17 cellular contexts compared by ENCODE assay signal in the genomic region with DNA sequence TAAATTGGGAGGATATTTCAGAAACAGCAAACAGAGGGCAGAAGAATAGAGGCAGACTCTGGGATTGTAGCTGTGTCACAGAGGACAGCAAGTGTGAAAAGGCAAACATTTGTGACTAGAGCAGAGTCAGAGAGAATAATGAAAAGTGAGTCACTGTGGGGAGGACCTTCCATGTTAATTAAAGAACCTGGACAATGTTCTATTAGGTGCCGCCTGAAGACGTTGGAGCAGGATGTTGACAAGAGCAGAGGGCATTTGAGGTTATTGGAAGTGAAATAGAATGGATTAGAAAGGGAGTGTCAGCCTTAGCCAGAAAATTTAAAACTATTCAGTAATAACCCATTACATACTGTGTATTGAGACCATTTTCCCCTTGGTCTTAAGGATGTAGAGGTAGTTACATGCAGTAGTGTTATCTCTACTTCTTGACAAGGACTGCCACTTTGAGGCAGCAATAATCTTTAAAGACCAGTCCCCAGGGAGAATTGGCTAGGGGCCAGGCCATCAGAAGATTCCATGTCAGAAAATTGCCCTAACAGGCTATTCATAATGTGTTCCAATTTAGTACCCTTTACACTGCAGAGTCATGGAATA. TPM values are rescaled to one million over a fixed set of nuclear protein-coding genes. Genes with fewer than 3 reads are reported as not detected.
DNase-seq lines count a peak whose midpoint lies in the region; ATAC-seq and TF ChIP-seq lines count a peak whose summit lies in the region.
"Had no signal": no experiment of that assay in that cellular context is flagged by ENCODE, and none has a peak within 500 bp of the region (broad histone marks: within the 10 kb centered on the region; RNA-seq: fewer than 3 reads in every experiment).

No MANE protein-coding gene starts in this region.

- H3K27me3 Mint-ChIP-seq in type B pancreatic cell = peaks cover 6% of the 10 kb centered on the region
- H3K27me3 Mint-ChIP-seq in stimulated activated naive B cell treated with anti-CD40 and anti-IgM and Interleukin-4, amounts not matched to agents 10 μg/mL and 1 μg/mL and 100 μg/mL, for 72 hours = no peaks in the 10 kb centered on the region

- TF ChIP-seq CTCF in cardiac muscle cell (IDR thresholded peaks at IDR 0.05; ENCODE audit: low read depth, low read length) = no peak
- TF ChIP-seq CTCF in RWPE2 (IDR thresholded peaks at IDR 0.05; ENCODE audit: poor library complexity, severe bottlenecking) = no peak
- TF ChIP-seq CTCF in type B pancreatic cell (conservative IDR thresholded peaks at IDR 0.05) = no peak

- peak overlapping the region; percentile 3 for H3K4me3 Mint-ChIP-seq in type B pancreatic cell
- H3K4me3 Mint-ChIP-seq in stimulated activated naive B cell treated with anti-CD40 and anti-IgM and Interleukin-4, amounts not matched to agents 10 μg/mL and 1 μg/mL and 100 μg/mL, for 72 hours = no peak overlapping the region
- H3K4me3 Mint-ChIP-seq: activated naive CD4-positive, alpha-beta T cell treated with anti-CD3 and anti-CD28 coated beads, Interleukin-2, amount 10 ng/mL, durations not matched to agents 7 days and 5 days; T-helper 17 cell had no signal

- H3K36me3 Mint-ChIP-seq in type B pancreatic cell = no peaks in the 10 kb centered on the region
- peaks cover 0 to 1% of the 10 kb centered on the region in 2 donors for H3K36me3 Mint-ChIP-seq in stimulated activated naive B cell treated with anti-CD40 and anti-IgM and Interleukin-4, amounts not matched to agents 10 μg/mL and 1 μg/mL and 100 μg/mL, for 72 hours
- H3K36me3 Mint-ChIP-seq: activated naive CD4-positive, alpha-beta T cell treated with anti-CD3 and anti-CD28 coated beads, Interleukin-2, amount 10 ng/mL, durations not matched to agents 7 days and 5 days had no signal

- H3K4me3 ChIP-seq in cardiac muscle cell (no peak overlapping the region), RWPE2 (ENCODE audit: severe bottlenecking) (no peak overlapping the region)
- H3K4me3 ChIP-seq: sigmoid colon had no signal

- peak in 1 of 2 donors; percentile 45 for DNase-seq in cardiac muscle cell (ENCODE audit: low read depth in 1 of 2, low spot score in 1 of 2)
- no peak for DNase-seq in cardiac septum (ENCODE audit: low spot score)
- no peak for DNase-seq in RWPE2 (ENCODE audit: low spot score)
- DNase-seq in left ventricle myocardium superior = no peak
- no peak for DNase-seq in type B pancreatic cell (ENCODE audit: extremely low spot score, unreplicated experiment)
- DNase-seq in stimulated activated naive B cell treated with anti-CD40 and anti-IgM and Interleukin-4, amounts not matched to agents 10 μg/mL and 1 μg/mL and 100 μg/mL, for 72 hours = no peak
- DNase-seq in SHP77 (lab: John Stamatoyannopoulos, UW) = no peak
- DNase-seq: activated naive CD4-positive, alpha-beta T cell treated with anti-CD3 and anti-CD28 coated beads, Interleukin-2, amount 10 ng/mL, durations not matched to agents 7 days and 5 days; brain microvascular endothelial cell; effector CD4-positive, alpha-beta T cell; MM.1S; NCI-H2171; nucleus accumbens; sigmoid colon; stimulated activated naive CD4-positive, alpha-beta T cell; T-helper 17 cell had no signal

- H3K4me1 Mint-ChIP-seq in type B pancreatic cell (ENCODE audit: unreplicated experiment) = peaks cover 23% of the 10 kb centered on the region
- peaks cover 12 to 15% of the 10 kb centered on the region in 2 donors for H3K4me1 Mint-ChIP-seq in stimulated activated naive B cell treated with anti-CD40 and anti-IgM and Interleukin-4, amounts not matched to agents 10 μg/mL and 1 μg/mL and 100 μg/mL, for 72 hours
- H3K4me1 Mint-ChIP-seq: activated naive CD4-positive, alpha-beta T cell treated with anti-CD3 and anti-CD28 coated beads, Interleukin-2, amount 10 ng/mL, durations not matched to agents 7 days and 5 days had no signal

- H3K36me3 ChIP-seq in cardiac muscle cell = no peaks in the 10 kb centered on the region
- no peaks in the 10 kb centered on the region for H3K36me3 ChIP-seq in RWPE2 (ENCODE audit: low read depth)
- H3K36me3 ChIP-seq: brain microvascular endothelial cell, sigmoid colon had no signal

- H3K4me1 ChIP-seq in cardiac muscle cell (ENCODE audit: low read depth) = peaks cover 55% of the 10 kb centered on the region
- H3K4me1 ChIP-seq in RWPE2 (ENCODE audit: insufficient read depth, poor library complexity, severe bottlenecking) = peaks cover 22% of the 10 kb centered on the region

- H3K27ac Mint-ChIP-seq in type B pancreatic cell = peak overlapping the region; percentile 43
- no peak overlapping the region for H3K27ac Mint-ChIP-seq in stimulated activated naive B cell treated with anti-CD40 and anti-IgM and Interleukin-4, amounts not matched to agents 10 μg/mL and 1 μg/mL and 100 μg/mL, for 72 hours
- H3K27ac Mint-ChIP-seq: activated naive CD4-positive, alpha-beta T cell treated with anti-CD3 and anti-CD28 coated beads, Interleukin-2, amount 10 ng/mL, durations not matched to agents 7 days and 5 days; T-helper 17 cell had no signal

- intact Hi-C loops in cardiac septum (cut with DNase I) = no loop called here
- intact Hi-C loops in left ventricle myocardium superior (cut with micrococcal nuclease) = no loop called here

- H3K9me3 Mint-ChIP-seq in type B pancreatic cell = no peaks in the 10 kb centered on the region
- H3K9me3 Mint-ChIP-seq in stimulated activated naive B cell treated with anti-CD40 and anti-IgM and Interleukin-4, amounts not matched to agents 10 μg/mL and 1 μg/mL and 100 μg/mL, for 72 hours = no peaks in the 10 kb centered on the region
- H3K9me3 Mint-ChIP-seq: activated naive CD4-positive, alpha-beta T cell treated with anti-CD3 and anti-CD28 coated beads, Interleukin-2, amount 10 ng/mL, durations not matched to agents 7 days and 5 days had no signal

- H3K27ac ChIP-seq in cardiac muscle cell (peak overlapping the region; percentile 91), RWPE2 (ENCODE audit: poor library complexity, severe bottlenecking) (no peak overlapping the region)
- H3K27ac ChIP-seq: brain microvascular endothelial cell had no signal

- H3K27me3 ChIP-seq in cardiac muscle cell = no peaks in the 10 kb centered on the region
- H3K27me3 ChIP-seq in RWPE2 (ENCODE audit: insufficient read depth, poor library complexity, severe bottlenecking) = no peaks in the 10 kb centered on the region
- H3K27me3 ChIP-seq: sigmoid colon had no signal

- H3K9me3 ChIP-seq in cardiac muscle cell (ENCODE audit: low read depth) (no peaks in the 10 kb centered on the region), RWPE2 (ENCODE audit: severe bottlenecking) (no peaks in the 10 kb centered on the region)
- H3K9me3 ChIP-seq: sigmoid colon had no signal

- ATAC-seq in RWPE2 (ENCODE audit: low read depth) (peak; percentile 70; the same call in 2 of the 3 replicates), left ventricle myocardium superior (peak; percentile 66), HG03565 (IDR thresholded peaks at IDR 0.05; ENCODE audit: unreplicated experiment) (no peak)
- no peak for ATAC-seq in stimulated activated naive B cell treated with anti-CD40 and anti-IgM and Interleukin-4, amounts not matched to agents 10 μg/mL and 1 μg/mL and 100 μg/mL, for 72 hours (replicated peaks)
- ATAC-seq: T-helper 17 cell had no signal

RNA-seq across cellular contexts. Expression of gene ACKR2, which starts 5.8 kb away (rescaled TPM):
- total RNA-seq in cardiac muscle cell = 0.15 and 0.35 TPM in 2 replicates
- polyA plus RNA-seq in cardiac muscle cell = 2.8 and 3.6 TPM in 2 replicates
- total RNA-seq in cardiac septum = 1.5 TPM
- total RNA-seq in left ventricle myocardium superior = 0.92 TPM
- 3.5 and 3.9 TPM in 2 replicates for total RNA-seq in type B pancreatic cell (ENCODE audit: low replicate concordance)

RNA-seq across cellular contexts. Expression of gene HIGD1A, which starts 10.7 kb away (rescaled TPM):
- total RNA-seq in cardiac muscle cell = 121 and 167 TPM in 2 replicates
- 352 and 445 TPM in 2 replicates for polyA plus RNA-seq in cardiac muscle cell
- total RNA-seq in cardiac septum = 266 TPM
- total RNA-seq in left ventricle myocardium superior = 333 TPM
- total RNA-seq in type B pancreatic cell (ENCODE audit: low replicate concordance) = 100 and 130 TPM in 2 replicates

RNA-seq across cellular contexts. Expression of gene CCDC13, which starts 42.0 kb away (rescaled TPM):
- total RNA-seq in cardiac muscle cell = 1.5 and 3.3 TPM in 2 replicates
- polyA plus RNA-seq in cardiac muscle cell = 2.8 and 3.1 TPM in 2 replicates
- total RNA-seq in cardiac septum = 1.1 TPM
- 0.17 TPM for total RNA-seq in left ventricle myocardium superior
- 0.71 and 2.4 TPM in 2 replicates for total RNA-seq in type B pancreatic cell (ENCODE audit: low replicate concordance)

Comparison
In these comparisons a context has a peak if more than half of its experiments do, and no peak if none do; other contexts are left out.
1. ATAC-seq: peak in RWPE2 (single experiment) and left ventricle myocardium superior (single experiment); none in stimulated activated naive B cell treated with anti-CD40 and anti-IgM and Interleukin-4, amounts not matched to agents 10 μg/mL and 1 μg/mL and 100 μg/mL, for 72 hours (0 of 2) and HG03565 (single experiment).